Comparison of ENCODE assay signal across 8 cellular contexts in genomic region chr1:92299477-92300125, GRCh38. TPM values are rescaled to one million over a fixed set of nuclear protein-coding genes. Genes with fewer than 3 reads are reported as not detected.
A peak's percentile ranks its signal among the peaks of the same experiment; 100 is the strongest.
DNase-seq lines count a peak whose midpoint lies in the region; ATAC-seq and TF ChIP-seq lines count a peak whose summit lies in the region.

No MANE protein-coding gene starts in this region.

- intact Hi-C loops in Caco-2 (cut with micrococcal nuclease; ENCODE audit: unreplicated experiment): loop anchor here (5.0 kb wide), 1 partner anchor 143 kb away; no protein-coding TSS in a partner anchor

- H3K4me3 Mint-ChIP-seq in Caco-2 (ENCODE audit: unreplicated experiment) (peak overlapping the region; percentile 95), brain (peak overlapping the region; percentile 92 to 99 (median 99))

- peaks cover 6% of the 10 kb centered on the region for H3K4me1 Mint-ChIP-seq in Caco-2 (ENCODE audit: low read depth, unreplicated experiment)
- H3K4me1 Mint-ChIP-seq in brain: peaks cover 54% of the 10 kb centered on the region

- H4K8ac ChIP-seq in mesenchymal stem cell (ENCODE audit: low read length): no peak overlapping the region

- H3K79me1 ChIP-seq in mesenchymal stem cell (replicated peaks; ENCODE audit: low read length, poor library complexity, severe bottlenecking): peaks cover 5% of the 10 kb centered on the region

- no peak overlapping the region for H2AK5ac ChIP-seq in mesenchymal stem cell (ENCODE audit: low read length, severe bottlenecking)

- no peaks in the 10 kb centered on the region for H3K36me3 ChIP-seq in Caco-2 (ENCODE audit: control insufficient read depth, insufficient read depth, low read length)
- H3K36me3 ChIP-seq in KOPT-K1 (ENCODE audit: insufficient read depth, low read length): peaks cover 49% of the 10 kb centered on the region
- H3K36me3 ChIP-seq in mesenchymal stem cell (ENCODE audit: control insufficient read depth in 1 of 2, insufficient read depth in 2 of 2, low read depth in 1 of 2, low read length in 2 of 2): peaks cover 2 to 41% of the 10 kb centered on the region in 2 experiments

- H3K36me3 Mint-ChIP-seq in Caco-2 (ENCODE audit: insufficient read depth, unreplicated experiment): peaks cover 17% of the 10 kb centered on the region
- H3K36me3 Mint-ChIP-seq in brain: peaks cover 39% of the 10 kb centered on the region

- H3K9me3 Mint-ChIP-seq in Caco-2 (ENCODE audit: unreplicated experiment) (no peaks in the 10 kb centered on the region), brain (no peaks in the 10 kb centered on the region)

- peak overlapping the region; percentile 91 for H3K4me2 ChIP-seq in mesenchymal stem cell (ENCODE audit: low read length, poor library complexity, severe bottlenecking)

- H3K9ac ChIP-seq in mesenchymal stem cell (ENCODE audit: low read length): peak overlapping the region; percentile 95

- peak overlapping the region; percentile 1 for H4K91ac ChIP-seq in mesenchymal stem cell (ENCODE audit: low read length)

- H2BK120ac ChIP-seq in mesenchymal stem cell (ENCODE audit: low read depth, low read length): no peak overlapping the region

- BruUV-seq in Caco-2 (replicated peaks; lab: Mats Ljungman, UMichigan): TSS peak; percentile 48

- no peak overlapping the region for H2BK15ac ChIP-seq in mesenchymal stem cell (ENCODE audit: low read depth, poor library complexity, severe bottlenecking)

- no peak for TF ChIP-seq CTCF in Caco-2 (IDR thresholded peaks at IDR 0.05; ENCODE audit: insufficient read depth in 1 of 2, low read depth in 1 of 2, low read length in 1 of 2, severe bottlenecking in 1 of 2, unreplicated experiment in 1 of 2)
- TF ChIP-seq CTCF in brain (conservative IDR thresholded peaks at IDR 0.05): no peak

- 66% methylated on average over 5 of the region's 9 CpGs for WGBS in mesenchymal stem cell

- H3K14ac ChIP-seq in mesenchymal stem cell (ENCODE audit: low read length in 2 of 2): peak overlapping the region in 1 of 2 experiments; percentile 88

- H3K27me3 Mint-ChIP-seq in Caco-2 (ENCODE audit: insufficient read depth, unreplicated experiment): no peaks in the 10 kb centered on the region
- peaks cover 6% of the 10 kb centered on the region for H3K27me3 Mint-ChIP-seq in brain

- H3K4me1 ChIP-seq in Caco-2: no peaks in the 10 kb centered on the region; the same call in 1 of the 2 replicates
- H3K4me1 ChIP-seq in mesenchymal stem cell (ENCODE audit: control insufficient read depth, insufficient read depth, low read depth, low read length): no peaks in the 10 kb centered on the region

- ATAC-seq in GM21529 (IDR thresholded peaks at IDR 0.05; ENCODE audit: unreplicated experiment): no peak

- POLR2A ChIA-PET in Caco-2 (lab: Charles Lee): interaction anchor here (0.5 kb wide), 1 partner anchor 862 kb away, joined by 3 read pairs; no protein-coding TSS in a partner anchor

- H3K27me3 ChIP-seq in Caco-2 (replicated peaks; ENCODE audit: control insufficient read depth, insufficient read depth, low read length) (no peaks in the 10 kb centered on the region), mesenchymal stem cell (ENCODE audit: control insufficient read depth in 1 of 2, insufficient read depth in 1 of 2, low read length in 2 of 2) (no peaks in the 10 kb centered on the region)

- peak overlapping the region; percentile 26 to 75 for H3K18ac ChIP-seq in mesenchymal stem cell (ENCODE audit: low read depth in 1 of 2, low read length in 2 of 2)

- peak overlapping the region in 1 of 2 experiments; percentile 64 for H3K23ac ChIP-seq in mesenchymal stem cell (ENCODE audit: low read length in 2 of 2)

- peak overlapping the region; percentile 90 for H3K27ac ChIP-seq in KOPT-K1 (ENCODE audit: low read depth, low read length, poor library complexity, severe bottlenecking)
- H3K27ac ChIP-seq in mesenchymal stem cell (ENCODE audit: low read length, poor library complexity, severe bottlenecking): peak overlapping the region; percentile 60

- DNase-seq in Caco-2: no peak
- peak; percentile 29 for DNase-seq in mesenchymal stem cell
- DNase-seq in C1 segment of cervical spinal cord (lab: John Stamatoyannopoulos, UW): no peak
- DNase-seq in epidermal melanocyte (ENCODE audit: insufficient read length, low spot score): no peak
- DNase-seq in NCI-H187 (lab: John Stamatoyannopoulos, UW): no peak

- H3K4ac ChIP-seq in mesenchymal stem cell (ENCODE audit: low read depth in 1 of 2, low read length in 2 of 2): peak overlapping the region; percentile 47

- H3K27ac Mint-ChIP-seq in Caco-2 (ENCODE audit: unreplicated experiment) (peak overlapping the region; percentile 92), brain (peak overlapping the region; percentile 97 to 100 (median 100))

- CTCF ChIA-PET in Caco-2 (lab: Charles Lee): no interaction called here

- no peak overlapping the region for H2BK12ac ChIP-seq in mesenchymal stem cell (ENCODE audit: low read length in 2 of 2)

- H3K9me3 ChIP-seq in Caco-2 (no peaks in the 10 kb centered on the region), KOPT-K1 (ENCODE audit: insufficient read depth, low read length, poor library complexity, severe bottlenecking) (no peaks in the 10 kb centered on the region), mesenchymal stem cell (ENCODE audit: control insufficient read depth, low read length) (no peaks in the 10 kb centered on the region)

- H2BK5ac ChIP-seq in mesenchymal stem cell (ENCODE audit: low read depth, low read length, poor library complexity, severe bottlenecking): no peak overlapping the region

- H3K4me3 ChIP-seq in Caco-2 (ENCODE audit: low read depth, low read length): peak overlapping the region; percentile 53
- peak overlapping the region; percentile 88 to 94 for H3K4me3 ChIP-seq in mesenchymal stem cell (ENCODE audit: insufficient read depth in 1 of 2, low read depth in 1 of 2, low read length in 2 of 2)

- H2AFZ ChIP-seq in mesenchymal stem cell (ENCODE audit: low read depth, low read length): peak overlapping the region; percentile 36

RNA-seq across cellular contexts. Expression of gene RPAP2, which starts 0.7 kb away (rescaled TPM):
- 15.5 and 16.8 TPM in 2 replicates for total RNA-seq in Caco-2 (2022)
- polyA plus RNA-seq in brain (ENCODE audit: insufficient read depth, low read depth, low replicate concordance): 6.8 TPM
- polyA plus RNA-seq in mesenchymal stem cell (2013, experiment 1 of 2): 10.5 TPM
- 10.8 TPM for polyA plus RNA-seq in mesenchymal stem cell (2013, experiment 2 of 2)

RNA-seq across cellular contexts. Expression of gene GLMN, which starts 0.8 kb away (rescaled TPM):
- total RNA-seq in Caco-2 (2022): 12.3 and 12.9 TPM in 2 replicates
- polyA plus RNA-seq in brain (ENCODE audit: insufficient read depth, low read depth, low replicate concordance): 3.7 TPM
- 8.6 TPM for polyA plus RNA-seq in mesenchymal stem cell (2013, experiment 1 of 2)
- polyA plus RNA-seq in mesenchymal stem cell (2013, experiment 2 of 2): 9.2 TPM
